28 cellular contexts compared by ENCODE assay signal in genomic region chr6:24599179-24599578, GRCh38. TPM values are rescaled to one million over a fixed set of nuclear protein-coding genes. Genes with fewer than 3 reads are reported as not detected.
"Had no signal": no experiment of that assay in that cellular context is flagged by ENCODE, and none has a peak within 500 bp of the region (broad histone marks: within the 10 kb centered on the region; RNA-seq: fewer than 3 reads in every experiment).

No MANE protein-coding gene starts in this region.

- H3K36me3 ChIP-seq: stomach, suprapubic skin, thoracic aorta, thyroid gland, tibial artery, tibial nerve, transverse colon, upper lobe of left lung, upper lobe of right lung, uterus, vagina had no signal

- H3K27me3 ChIP-seq: stomach, suprapubic skin, testis, thyroid gland, tibial artery, tibial nerve, transverse colon, upper lobe of left lung, upper lobe of right lung, uterus, vagina had no signal

- H3K4me1 Mint-ChIP-seq: stimulated activated effector memory CD8-positive, alpha-beta T cell treated with anti-CD3 and anti-CD28 coated beads, Interleukin-12 subunit alpha, Interleukin-12 subunit beta, amount 100 ng/mL, for 72 hours; stimulated activated naive B cell treated with anti-CD40 and anti-IgM and Interleukin-4, amounts not matched to agents 10 μg/mL and 1 μg/mL and 100 μg/mL, for 72 hours; stimulated activated naive CD8-positive, alpha-beta T cell treated with anti-CD3 and anti-CD28 coated beads, Interleukin-15, amount 100 ng/mL, for 72 hours had no signal

- H3K9me3 Mint-ChIP-seq: stimulated activated effector memory CD8-positive, alpha-beta T cell treated with anti-CD3 and anti-CD28 coated beads, Interleukin-12 subunit alpha, Interleukin-12 subunit beta, amount 100 ng/mL, for 72 hours; stimulated activated memory B cell treated with anti-CD40 and anti-IgM and Interleukin-4, amounts not matched to agents 10 μg/mL and 1 μg/mL and 100 μg/mL, for 72 hours; stimulated activated naive B cell treated with anti-CD40 and anti-IgM and Interleukin-4, amounts not matched to agents 10 μg/mL and 1 μg/mL and 100 μg/mL, for 72 hours; stimulated activated naive CD8-positive, alpha-beta T cell treated with anti-CD3 and anti-CD28 coated beads, Interleukin-15, amount 100 ng/mL, for 72 hours; stimulated activated naive CD8-positive, alpha-beta T cell treated with anti-CD3 and anti-CD28 coated beads, Interleukin-15, Interleukin-2, amounts not matched to agents 100 ng/mL and 50 ng/mL, for 24 hours; type B pancreatic cell had no signal

- DNase-seq: stimulated activated CD4-positive, alpha-beta T cell treated with anti-CD3 and anti-CD28 coated beads, Interleukin-2, amount 100 ng/mL, for 48 hours; stimulated activated CD4-positive, alpha-beta T cell treated with anti-CD3 and anti-CD28 coated beads, Interleukin-4, amount 100 ng/mL, for 1 hour; stimulated activated CD4-positive, alpha-beta T cell treated with anti-CD3 and anti-CD28 coated beads, Interleukin-4, amount 100 ng/mL, for 24 hours; stimulated activated CD4-positive, alpha-beta T cell treated with anti-CD3 and anti-CD28 coated beads, Interleukin-4, amount 100 ng/mL, for 4 hours; stimulated activated CD8-positive, alpha-beta memory T cell treated with anti-CD3 and anti-CD28 coated beads, Interleukin-4, amount 100 ng/mL, for 48 hours; stimulated activated naive B cell treated with anti-CD40 and anti-IgM and Interleukin-4, amounts not matched to agents 10 μg/mL and 1 μg/mL and 100 μg/mL, for 72 hours; stimulated activated naive CD4-positive, alpha-beta T cell; stimulated activated naive CD4-positive, alpha-beta T cell treated with Interleukin-2 at 50 U/mL for 16 hours; stimulated activated naive CD8-positive, alpha-beta T cell treated with anti-CD3 and anti-CD28 coated beads, Interleukin-15, amount 100 ng/mL, for 72 hours; stimulated activated naive CD8-positive, alpha-beta T cell treated with anti-CD3 and anti-CD28 coated beads, Interleukin-15, Interleukin-2, amounts not matched to agents 100 U/mL and 50 U/mL, for 24 hours; stomach; substantia nigra; testis; thyroid gland; tibial artery; transverse colon; trophoblast cell; upper lobe of right lung; uterus had no signal

- H3K27me3 Mint-ChIP-seq: stimulated activated memory B cell treated with anti-CD40 and anti-IgM and Interleukin-4, amounts not matched to agents 10 μg/mL and 1 μg/mL and 100 μg/mL, for 72 hours; stimulated activated naive CD8-positive, alpha-beta T cell treated with anti-CD3 and anti-CD28 coated beads, Interleukin-15, Interleukin-2, amounts not matched to agents 100 ng/mL and 50 ng/mL, for 24 hours; type B pancreatic cell had no signal

- H3K27ac Mint-ChIP-seq: stimulated activated effector memory CD8-positive, alpha-beta T cell treated with anti-CD3 and anti-CD28 coated beads, Interleukin-12 subunit alpha, Interleukin-12 subunit beta, amount 100 ng/mL, for 72 hours; stimulated activated memory B cell treated with anti-CD40 and anti-IgM and Interleukin-4, amounts not matched to agents 10 μg/mL and 1 μg/mL and 100 μg/mL, for 72 hours; stimulated activated naive B cell treated with anti-CD40 and anti-IgM and Interleukin-4, amounts not matched to agents 10 μg/mL and 1 μg/mL and 100 μg/mL, for 72 hours; stimulated activated naive CD8-positive, alpha-beta T cell treated with anti-CD3 and anti-CD28 coated beads, Interleukin-15, amount 100 ng/mL, for 72 hours; stimulated activated naive CD8-positive, alpha-beta T cell treated with anti-CD3 and anti-CD28 coated beads, Interleukin-15, Interleukin-2, amounts not matched to agents 100 ng/mL and 50 ng/mL, for 24 hours; type B pancreatic cell had no signal

- H3K36me3 Mint-ChIP-seq: stimulated activated naive B cell treated with anti-CD40 and anti-IgM and Interleukin-4, amounts not matched to agents 10 μg/mL and 1 μg/mL and 100 μg/mL, for 72 hours; type B pancreatic cell had no signal

- H3K4me3 ChIP-seq: stomach, suprapubic skin, testis, thoracic aorta, thyroid gland, tibial artery, tibial nerve, transverse colon, upper lobe of left lung, upper lobe of right lung, uterus, vagina had no signal

- H3K27ac ChIP-seq: stomach, suprapubic skin, testis, thoracic aorta, thyroid gland, tibial artery, tibial nerve, transverse colon, upper lobe of left lung, upper lobe of right lung, uterus, vagina had no signal

- H3K9me3 ChIP-seq: stomach, suprapubic skin, testis, thoracic aorta, thyroid gland, tibial artery, tibial nerve, transverse colon, upper lobe of left lung, upper lobe of right lung, uterus, vagina had no signal

- H3K4me1 ChIP-seq: stomach, suprapubic skin, testis, tibial artery, tibial nerve, transverse colon, upper lobe of left lung, upper lobe of right lung, uterus, vagina had no signal

- H3K4me3 Mint-ChIP-seq: stimulated activated effector memory CD8-positive, alpha-beta T cell treated with anti-CD3 and anti-CD28 coated beads, Interleukin-12 subunit alpha, Interleukin-12 subunit beta, amount 100 ng/mL, for 72 hours; stimulated activated memory B cell treated with anti-CD40 and anti-IgM and Interleukin-4, amounts not matched to agents 10 μg/mL and 1 μg/mL and 100 μg/mL, for 72 hours; stimulated activated naive B cell treated with anti-CD40 and anti-IgM and Interleukin-4, amounts not matched to agents 10 μg/mL and 1 μg/mL and 100 μg/mL, for 72 hours; stimulated activated naive CD8-positive, alpha-beta T cell treated with anti-CD3 and anti-CD28 coated beads, Interleukin-15, amount 100 ng/mL, for 72 hours; stimulated activated naive CD8-positive, alpha-beta T cell treated with anti-CD3 and anti-CD28 coated beads, Interleukin-15, Interleukin-2, amounts not matched to agents 100 ng/mL and 50 ng/mL, for 24 hours; type B pancreatic cell had no signal

RNA-seq across cellular contexts. Expression of gene KIAA0319, which starts 46.8 kb away (rescaled TPM):
- total RNA-seq: thoracic aorta had no signal
